Comparison of ENCODE assay signal across 8 cellular contexts in the genomic region with DNA sequence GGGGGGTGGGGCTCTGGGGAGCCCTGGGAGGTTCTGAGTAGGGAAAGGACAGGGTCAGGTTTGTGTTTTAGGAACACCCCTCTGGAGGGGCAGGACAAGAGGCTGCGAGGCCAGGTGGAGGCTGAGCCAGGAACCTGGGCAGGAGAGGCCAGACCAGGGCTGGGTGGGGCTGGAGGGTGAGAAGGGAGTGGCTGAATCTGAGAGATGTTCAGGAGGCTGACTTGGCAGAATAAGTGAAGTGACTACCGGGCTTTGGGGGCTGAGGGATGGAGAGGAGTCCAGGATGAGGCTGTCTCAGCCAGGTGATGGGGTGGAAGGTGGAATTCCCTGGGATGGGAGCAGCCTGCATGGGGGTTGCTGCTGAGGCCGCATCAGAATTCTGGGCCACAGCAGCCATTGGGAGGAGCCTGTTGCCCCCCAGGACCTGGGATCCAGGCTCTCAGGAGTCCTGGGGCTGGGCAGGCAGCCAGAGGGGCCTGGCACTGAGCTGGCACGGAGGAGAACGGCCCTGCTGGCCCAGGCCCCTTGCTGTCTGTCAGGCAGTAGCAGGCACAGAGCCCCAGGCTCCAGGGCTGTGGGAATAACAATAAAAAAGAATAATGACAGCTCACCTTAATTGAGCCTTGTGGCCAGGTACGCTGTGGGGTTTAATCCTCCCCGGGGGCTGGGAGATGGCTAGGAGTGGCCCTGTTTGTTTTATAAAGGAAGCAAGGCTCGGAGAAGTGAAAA. TPM values are rescaled to one million over a fixed set of nuclear protein-coding genes. Genes with fewer than 3 reads are reported as not detected.
DNase-seq lines count a peak whose midpoint lies in the region; ATAC-seq and TF ChIP-seq lines count a peak whose summit lies in the region.

No MANE protein-coding gene starts in this region.

- ATAC-seq in HG03108 (IDR thresholded peaks at IDR 0.05; ENCODE audit: unreplicated experiment) (no peak), GM19023 (IDR thresholded peaks at IDR 0.05; ENCODE audit: unreplicated experiment) (no peak)

- H3K4me3 Mint-ChIP-seq in Calu3 (ENCODE audit: low read depth, unreplicated experiment), result peak overlapping the region; percentile 93
- peak overlapping the region; percentile 100 for H3K4me3 Mint-ChIP-seq in MCF 10A (ENCODE audit: unreplicated experiment)
- H3K4me3 Mint-ChIP-seq in neural progenitor cell, result peak overlapping the region; percentile 41

- peaks cover 3% of the 10 kb centered on the region for H3F3A ChIP-seq in neural progenitor cell (ENCODE audit: low read depth)

- POLR2A ChIA-PET in MCF 10A (lab: Yijun Ruan, JAX), result interaction anchor here (0.7 to 2.3 kb wide), 7 partner anchors 9 to 808 kb away, joined by 3 to 15 read pairs (median 4); no protein-coding TSS in a partner anchor

- intact Hi-C loops in Calu3 (cut with micrococcal nuclease; ENCODE audit: unreplicated experiment), result no loop called here
- intact Hi-C loops in MCF 10A (cut with micrococcal nuclease), result loop anchor here (2.0 kb wide), 1 partner anchor 17 kb away; no protein-coding TSS in a partner anchor

- CTCF ChIA-PET in Calu3 (lab: Charles Lee), result interaction anchor here (1.4 kb wide), 1 partner anchor 273 kb away, joined by 4 read pairs; no protein-coding TSS in a partner anchor
- CTCF ChIA-PET in MCF 10A (lab: Yijun Ruan, JAX), result interaction anchor here (0.7 to 2.7 kb wide), 4 partner anchors 20 to 227 kb away, joined by 3 to 23 read pairs (median 4); no protein-coding TSS in a partner anchor

- H3K79me2 ChIP-seq in neural progenitor cell (ENCODE audit: low read depth), result peaks cover 60% of the 10 kb centered on the region

- H3K27ac ChIP-seq in neural progenitor cell, result no peak overlapping the region

- BruUV-seq in Calu3 (replicated peaks; lab: Mats Ljungman, UMichigan), result no TSS peak
- BruUV-seq in MCF 10A (replicated peaks; lab: Mats Ljungman, UMichigan), result no TSS peak

- H3K4me1 Mint-ChIP-seq in Calu3 (ENCODE audit: low read depth, unreplicated experiment) (peaks cover 64% of the 10 kb centered on the region), MCF 10A (ENCODE audit: insufficient read depth, unreplicated experiment) (peaks cover 45% of the 10 kb centered on the region), neural progenitor cell (peaks cover 38% of the 10 kb centered on the region)

- H3K9me3 ChIP-seq in neural progenitor cell (ENCODE audit: low read depth), result no peaks in the 10 kb centered on the region

- H3K27me3 ChIP-seq in neural progenitor cell, result no peaks in the 10 kb centered on the region

- no peak for DNase-seq in Calu3
- DNase-seq in NAMALWA (ENCODE audit: low spot score), result peak; percentile 29
- peak; percentile 77 for DNase-seq in MCF 10A (ENCODE audit: unreplicated experiment)
- no peak for DNase-seq in neural progenitor cell (ENCODE audit: low spot score)
- DNase-seq in activated gamma-delta T cell treated with Interleukin-2 at 50 U/mL for 16 hours, result no peak
- no peak for DNase-seq in NCI-H2029 treated with DMSO at 0.1 percent for 48 hours (lab: John Stamatoyannopoulos, UW)

- no peak overlapping the region for H2AFZ ChIP-seq in neural progenitor cell (replicated peaks)

- H3K36me3 Mint-ChIP-seq in Calu3 (ENCODE audit: insufficient read depth, unreplicated experiment) (peaks cover 58% of the 10 kb centered on the region), MCF 10A (ENCODE audit: insufficient read depth, unreplicated experiment) (peaks cover 54% of the 10 kb centered on the region), neural progenitor cell (peaks cover 9% of the 10 kb centered on the region)

- H3K27me3 Mint-ChIP-seq in Calu3 (ENCODE audit: unreplicated experiment) (no peaks in the 10 kb centered on the region), MCF 10A (ENCODE audit: insufficient read depth, unreplicated experiment) (no peaks in the 10 kb centered on the region), neural progenitor cell (ENCODE audit: insufficient read depth, low read depth) (peaks cover 5% of the 10 kb centered on the region)

- no peak overlapping the region for H3K4me2 ChIP-seq in neural progenitor cell

- H3K4me3 ChIP-seq in neural progenitor cell, result no peak overlapping the region

- H3K27ac Mint-ChIP-seq in Calu3 (ENCODE audit: unreplicated experiment) (no peak overlapping the region), MCF 10A (ENCODE audit: low read depth, unreplicated experiment) (peak overlapping the region; percentile 92), neural progenitor cell (no peak overlapping the region)

- H3K9me3 Mint-ChIP-seq in Calu3 (ENCODE audit: low read depth, unreplicated experiment), result no peaks in the 10 kb centered on the region
- no peaks in the 10 kb centered on the region for H3K9me3 Mint-ChIP-seq in MCF 10A (ENCODE audit: unreplicated experiment)
- no peaks in the 10 kb centered on the region for H3K9me3 Mint-ChIP-seq in neural progenitor cell

- H3K4me1 ChIP-seq in neural progenitor cell, result peaks cover 6% of the 10 kb centered on the region

- TF ChIP-seq CTCF in Calu3 (IDR thresholded peaks at IDR 0.05; ENCODE audit: unreplicated experiment), result no peak
- TF ChIP-seq CTCF in MCF 10A (IDR thresholded peaks at IDR 0.05; ENCODE audit: unreplicated experiment), result no peak
- TF ChIP-seq CTCF in neural progenitor cell (IDR thresholded peaks at IDR 0.05), result no peak

- peak overlapping the region; percentile 13 for H3K9ac ChIP-seq in neural progenitor cell

- peaks cover 63% of the 10 kb centered on the region for H4K20me1 ChIP-seq in neural progenitor cell (ENCODE audit: low read depth)

- H3K36me3 ChIP-seq in neural progenitor cell, result no peaks in the 10 kb centered on the region

RNA-seq across cellular contexts. Expression of a gene that starts 3.3 kb away (rescaled TPM):
- total RNA-seq in Calu3 (2022), result 124 and 128 TPM in 2 replicates
- total RNA-seq in MCF 10A (2022), result 75.6 and 81.5 TPM in 2 replicates
- total RNA-seq in neural progenitor cell (ENCODE audit: low replicate concordance), result 63.5 and 97.8 TPM in 2 replicates

RNA-seq across cellular contexts. Expression of a gene that starts 53.4 kb away (rescaled TPM):
- 0.68 and 1.7 TPM in 2 replicates for total RNA-seq in Calu3 (2022)
- total RNA-seq in MCF 10A (2022), result 0.47 TPM in 1 of 2 replicates, not detected in the other
- 6.7 and 18.0 TPM in 2 replicates for total RNA-seq in neural progenitor cell (ENCODE audit: low replicate concordance)

Comparison
In these comparisons a context has a peak if more than half of its experiments do, and no peak if none do; other contexts are left out.
1. DNase-seq: peak in NAMALWA (single experiment) and MCF 10A (single experiment); none in Calu3 (single experiment), neural progenitor cell (single experiment), activated gamma-delta T cell treated with Interleukin-2 at 50 U/mL for 16 hours (single experiment) and NCI-H2029 treated with DMSO at 0.1 percent for 48 hours (single experiment).
2. H3K4me3 Mint-ChIP-seq: peak in every context shown above with its lines; median percentile 100 in MCF 10A; 93 in Calu3; 41 in neural progenitor cell.